ENCODE assay signal across 23 cellular contexts in the genomic region with DNA sequence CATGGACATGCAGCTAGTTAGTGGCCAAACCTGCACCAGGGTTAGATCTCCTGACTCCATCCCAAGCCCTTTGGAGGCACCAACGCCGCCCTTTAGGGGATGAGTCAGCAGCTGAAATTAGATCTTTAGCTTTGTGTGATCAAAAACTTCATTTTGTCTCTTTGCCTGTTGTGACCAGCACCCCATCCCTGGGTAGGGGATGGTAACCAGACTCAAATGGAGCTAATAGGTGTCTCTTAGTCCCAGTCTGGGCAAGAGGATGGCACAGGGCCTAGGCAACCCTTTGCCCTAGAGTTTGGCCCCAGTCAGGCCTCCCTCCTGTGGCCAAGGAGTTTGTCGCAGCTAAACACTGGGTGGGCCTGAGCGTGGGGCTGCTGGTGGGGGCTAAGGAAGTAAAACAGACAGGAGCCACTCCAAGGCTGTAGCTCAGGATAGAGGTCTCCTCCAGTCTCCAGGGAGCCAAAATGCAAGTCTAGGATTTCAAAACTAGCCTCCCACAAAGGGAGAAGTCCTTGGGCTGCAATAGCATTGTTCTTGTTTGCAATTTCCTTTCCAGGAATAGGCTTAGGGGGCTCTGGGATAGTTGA.
DNase-seq lines count a peak whose midpoint lies in the region; ATAC-seq, FAIRE-seq and TF ChIP-seq lines count a peak whose summit lies in the region.
"Had no signal": no experiment of that assay in that cellular context is flagged by ENCODE, and none has a peak within 500 bp of the region (broad histone marks: within the 10 kb centered on the region; RNA-seq: fewer than 3 reads in every experiment).

No MANE protein-coding gene starts in this region.

- H3K4me1 ChIP-seq in HCT116 (ENCODE audit: control insufficient read depth in 1 of 2, insufficient read depth in 2 of 2, low read length in 2 of 2): peaks cover 5 to 10% of the 10 kb centered on the region in 2 experiments; a peak in 3 of 4 replicates
- H3K4me1 ChIP-seq in right lobe of liver: peaks cover 0 to 44% (median 22%) of the 10 kb centered on the region in 4 donors
- H3K4me1 ChIP-seq in pancreas: peaks cover 0 to 5% (median 0%) of the 10 kb centered on the region in 3 donors

- whole genome bisulfite sequencing in right lobe of liver (ENCODE audit: insufficient coverage, low coverage, low lambda C conversion rate, missing lambda C conversion rate): no CpG with 5 or more reads among the region's 4 CpGs
- 91 to 94% methylated on average over 4 of the region's 4 CpGs for WGBS in pancreas, 2 donors

- H3K4me3 ChIP-seq in AG04450 (ENCODE audit: low read depth, low read length): no peak overlapping the region
- no peak overlapping the region for H3K4me3 ChIP-seq in HCT116 (replicated peaks in 1 of 2; ENCODE audit: low read depth in 1 of 2, low read length in 2 of 2)
- H3K4me3 ChIP-seq in right lobe of liver: no peak overlapping the region
- H3K4me3 ChIP-seq in pancreas: no peak overlapping the region
- H3K4me3 ChIP-seq: HAP-1 had no signal

- intact Hi-C loops in HCT116 (cut with micrococcal nuclease): no loop called here
- intact Hi-C loops in right lobe of liver (cut with DNase I): no loop called here
- intact Hi-C loops in pancreas (cut with DNase I): no loop called here

- 0 out of 2 replicates have a peak overlapping the region, but pooled peaks have one; percentile 15 for H3K27ac Mint-ChIP-seq in WTC11
- H3K27ac Mint-ChIP-seq in naive thymus-derived CD8-positive, alpha-beta T cell: no peak overlapping the region
- H3K27ac Mint-ChIP-seq: activated naive CD4-positive, alpha-beta T cell treated with anti-CD3 and anti-CD28 coated beads for 36 hours; CD8-positive, alpha-beta T cell; effector memory CD8-positive, alpha-beta T cell; stimulated activated naive CD8-positive, alpha-beta T cell treated with anti-CD3 and anti-CD28 coated beads, Interleukin-15, Interleukin-2, amounts not matched to agents 100 ng/mL and 50 ng/mL, for 24 hours had no signal

- POLR2A ChIA-PET in AG04450 (lab: Yijun Ruan, JAX): no interaction called here
- POLR2A ChIA-PET in HCT116 (lab: Charles Lee): no interaction called here
- POLR2A ChIA-PET in WTC11 (lab: Charles Lee): interaction anchor here (0.7 to 1.1 kb wide), 2 partner anchors 51 to 110 kb away, joined by 3 read pairs; partner anchors contain the start of gene HES1
- POLR2A ChIA-PET in naive thymus-derived CD8-positive, alpha-beta T cell (lab: Charles Lee): no interaction called here

- H3K79me2 ChIP-seq in HCT116 (ENCODE audit: insufficient read depth, low read length): no peaks in the 10 kb centered on the region

- H3K27me3 Mint-ChIP-seq in WTC11 (ENCODE audit: low read depth): no peaks in the 10 kb centered on the region
- peaks cover 0 to 3% (median 0%) of the 10 kb centered on the region in 5 donors for H3K27me3 Mint-ChIP-seq in naive thymus-derived CD8-positive, alpha-beta T cell

- peak overlapping the region; percentile 31 for H3K4me2 ChIP-seq in HCT116 (ENCODE audit: low read length)
- H3K4me2 ChIP-seq: KMS-11 had no signal

- no peaks in the 10 kb centered on the region for H3K36me3 ChIP-seq in HCT116 (ENCODE audit: control insufficient read depth in 1 of 2, insufficient read depth in 2 of 2, low read length in 2 of 2)
- H3K36me3 ChIP-seq in right lobe of liver: no peaks in the 10 kb centered on the region
- no peaks in the 10 kb centered on the region for H3K36me3 ChIP-seq in pancreas
- H3K36me3 ChIP-seq: HAP-1 had no signal

- CTCF ChIA-PET in AG04450 (lab: Charles Lee): interaction anchor here (1.5 kb wide), 1 partner anchor 70 kb away, joined by 5 read pairs; no protein-coding TSS in a partner anchor
- CTCF ChIA-PET in HCT116 (lab: Charles Lee): interaction anchor here (0.7 to 1.1 kb wide), 2 partner anchors 70 to 465 kb away, joined by 3 read pairs; no protein-coding TSS in a partner anchor
- CTCF ChIA-PET in WTC11 (lab: Charles Lee): interaction anchor here (0.6 to 1.7 kb wide), 9 partner anchors 21 to 433 kb away, joined by 3 to 13 read pairs (median 4); partner anchors contain the start of gene HES1

- H3K9me3 ChIP-seq in AG04450 (ENCODE audit: control insufficient read depth, insufficient read depth, low read length): no peaks in the 10 kb centered on the region
- H3K9me3 ChIP-seq in HCT116 (ENCODE audit: control insufficient read depth in 1 of 2, insufficient read depth in 1 of 2, low read depth in 1 of 2, low read length in 2 of 2): no peaks in the 10 kb centered on the region
- H3K9me3 ChIP-seq in right lobe of liver: no peaks in the 10 kb centered on the region
- H3K9me3 ChIP-seq in pancreas: no peaks in the 10 kb centered on the region
- H3K9me3 ChIP-seq: HAP-1 had no signal

- RAD21 ChIA-PET in HCT116 (lab: Charles Lee; ENCODE audit: low non-redundant PET in 1 of 2, low total read pairs in 2 of 2, uncharacterized antibody in 2 of 2, unreplicated experiment in 2 of 2): no interaction called here

- peak; percentile 31; the same call in 1 of the 2 replicates for TF ChIP-seq RAD21 in HCT116 (IDR thresholded peaks at IDR 0.05; ENCODE audit: low read depth)

- FAIRE-seq in pancreas (lab: Jason Lieb, UNC): no peak

- peak overlapping the region; percentile 44 for H2AFZ ChIP-seq in HCT116 (ENCODE audit: low read depth, low read length, poor library complexity, severe bottlenecking)

- H3K27me3 ChIP-seq in AG04450 (ENCODE audit: control insufficient read depth, insufficient read depth, low read length): peaks cover 32% of the 10 kb centered on the region
- H3K27me3 ChIP-seq in HCT116 (ENCODE audit: insufficient read depth, low read length): no peaks in the 10 kb centered on the region
- H3K27me3 ChIP-seq in right lobe of liver: no peaks in the 10 kb centered on the region
- H3K27me3 ChIP-seq in pancreas: no peaks in the 10 kb centered on the region

- no peak for DNase-seq in AG04450 (ENCODE audit: low read depth, low spot score)
- DNase-seq in HCT116 (ENCODE audit: low read depth, low spot score): no peak
- peak; percentile 43 for DNase-seq in WTC11 (ENCODE audit: low spot score)
- no peak for DNase-seq in right lobe of liver
- no peak for DNase-seq in stimulated activated CD4-positive, alpha-beta T cell treated with anti-CD3 and anti-CD28 coated beads, Interleukin-4, amount 100 ng/mL, for 4 hours
- no peak for DNase-seq in pancreas
- DNase-seq in naive thymus-derived CD8-positive, alpha-beta T cell: no peak
- DNase-seq: ACHN; activated naive CD4-positive, alpha-beta T cell treated with anti-CD3 and anti-CD28 coated beads for 36 hours; activated T-cell treated with anti-CD3 and anti-CD28 coated beads, Interleukin-2, amount 50 U/mL, for 1 hour; anterior cingulate cortex; cerebellar nuclear complex; effector memory CD8-positive, alpha-beta T cell; NCI-H1436; NCI-H2227 treated with DMSO at 0.1 percent for 48 hours; NK-92 treated with Interleukin-12 subunit alpha and Interleukin-12 subunit beta, amount 100 ng/mL, for 24 hours; retina; RPMI8226 had no signal

- BruUV-seq in HCT116 (replicated peaks; lab: Mats Ljungman, UMichigan): no TSS peak

- no peak overlapping the region for H3K27ac ChIP-seq in AG04450 (ENCODE audit: low read depth, low read length)
- H3K27ac ChIP-seq in HCT116 (ENCODE audit: low read depth, low read length): no peak overlapping the region
- H3K27ac ChIP-seq in right lobe of liver: peak overlapping the region in 2 of 3 donors; percentile 86 to 91
- H3K27ac ChIP-seq in pancreas: no peak overlapping the region
- H3K27ac ChIP-seq: KMS-11 had no signal

- peaks cover 32% of the 10 kb centered on the region for H3K4me1 Mint-ChIP-seq in WTC11
- no peaks in the 10 kb centered on the region for H3K4me1 Mint-ChIP-seq in naive thymus-derived CD8-positive, alpha-beta T cell

- 0 out of 2 replicates have a peak, but pooled peaks have one; percentile 5 for TF ChIP-seq CTCF in AG04450 (IDR thresholded peaks at IDR 0.05; ENCODE audit: low read depth, low read length)
- peak in 1 of 3 experiments; percentile 13; a peak in 2 of 6 replicates for TF ChIP-seq CTCF in HCT116 (IDR thresholded peaks at IDR 0.05 in 2 of 3, conservative IDR thresholded peaks at IDR 0.05 in 1 of 3; ENCODE audit: borderline replicate concordance in 1 of 3, insufficient read depth in 1 of 3, low read depth in 2 of 3, low read length in 2 of 3)
- no peak for TF ChIP-seq CTCF in WTC11 (IDR thresholded peaks at IDR 0.05)
- peak in 1 of 4 donors; percentile 40 for TF ChIP-seq CTCF in right lobe of liver (IDR thresholded peaks at IDR 0.05)
- TF ChIP-seq CTCF in pancreas (IDR thresholded peaks at IDR 0.05): no peak

- TF ChIP-seq POLR2A in HCT116 (IDR thresholded peaks at IDR 0.05; ENCODE audit: borderline replicate concordance, extremely low read depth, insufficient read depth, insufficient read length): no peak
- no peak for TF ChIP-seq POLR2A in right lobe of liver (IDR thresholded peaks at IDR 0.05)

- H3K4me3 Mint-ChIP-seq in WTC11: no peak overlapping the region
- no peak overlapping the region for H3K4me3 Mint-ChIP-seq in naive thymus-derived CD8-positive, alpha-beta T cell
- H3K4me3 Mint-ChIP-seq: activated naive CD4-positive, alpha-beta T cell treated with anti-CD3 and anti-CD28 coated beads for 36 hours; CD8-positive, alpha-beta T cell; effector memory CD8-positive, alpha-beta T cell; stimulated activated naive CD8-positive, alpha-beta T cell treated with anti-CD3 and anti-CD28 coated beads, Interleukin-15, Interleukin-2, amounts not matched to agents 100 ng/mL and 50 ng/mL, for 24 hours had no signal

- H3K9ac ChIP-seq in HCT116 (ENCODE audit: low read length): no peak overlapping the region
- H3K9ac ChIP-seq: KMS-11 had no signal

- ATAC-seq in HCT116 (peak; percentile 80), WTC11 (peak; percentile 89), right lobe of liver (peak in 1 of 4 donors; percentile 16), HG02852 (IDR thresholded peaks at IDR 0.05; ENCODE audit: unreplicated experiment) (no peak), pancreas (no peak)
- no peak for ATAC-seq in naive thymus-derived CD8-positive, alpha-beta T cell
- ATAC-seq: CD8-positive, alpha-beta T cell; effector memory CD8-positive, alpha-beta T cell had no signal

- H3K9me3 Mint-ChIP-seq in WTC11: no peaks in the 10 kb centered on the region
- no peaks in the 10 kb centered on the region for H3K9me3 Mint-ChIP-seq in naive thymus-derived CD8-positive, alpha-beta T cell
- H3K9me3 Mint-ChIP-seq: activated naive CD4-positive, alpha-beta T cell treated with anti-CD3 and anti-CD28 coated beads for 36 hours; CD8-positive, alpha-beta T cell; effector memory CD8-positive, alpha-beta T cell; stimulated activated naive CD8-positive, alpha-beta T cell treated with anti-CD3 and anti-CD28 coated beads, Interleukin-15, Interleukin-2, amounts not matched to agents 100 ng/mL and 50 ng/mL, for 24 hours had no signal

- H3K9me2 ChIP-seq in HCT116 (ENCODE audit: insufficient read depth): no peaks in the 10 kb centered on the region

- H4K20me1 ChIP-seq in HCT116 (ENCODE audit: insufficient read depth): no peaks in the 10 kb centered on the region

- no peaks in the 10 kb centered on the region for H3K36me3 Mint-ChIP-seq in WTC11
- H3K36me3 Mint-ChIP-seq in naive thymus-derived CD8-positive, alpha-beta T cell: no peaks in the 10 kb centered on the region
- H3K36me3 Mint-ChIP-seq: CD8-positive, alpha-beta T cell had no signal

TF ChIP-seq in WTC11, 78 proteins besides CTCF, POLR2A, EP300 and RAD21 (continues in another document):
- no peak for TF ChIP-seq HMGA2 (CRISPR knock-in tag; IDR thresholded peaks at IDR 0.05)

Comparison
In these comparisons a context has a peak if more than half of its experiments do, and no peak if none do; other contexts are left out.
1. H3K27ac ChIP-seq: peak in right lobe of liver (2 of 3); none in AG04450 (single experiment), HCT116 (single experiment) and pancreas (0 of 4).
2. ATAC-seq: peak in HCT116 (single experiment) and WTC11 (single experiment); none in HG02852 (single experiment), pancreas (0 of 4) and naive thymus-derived CD8-positive, alpha-beta T cell (0 of 2).